Comparison of ENCODE assay signal across 9 cellular contexts in the genomic region with DNA sequence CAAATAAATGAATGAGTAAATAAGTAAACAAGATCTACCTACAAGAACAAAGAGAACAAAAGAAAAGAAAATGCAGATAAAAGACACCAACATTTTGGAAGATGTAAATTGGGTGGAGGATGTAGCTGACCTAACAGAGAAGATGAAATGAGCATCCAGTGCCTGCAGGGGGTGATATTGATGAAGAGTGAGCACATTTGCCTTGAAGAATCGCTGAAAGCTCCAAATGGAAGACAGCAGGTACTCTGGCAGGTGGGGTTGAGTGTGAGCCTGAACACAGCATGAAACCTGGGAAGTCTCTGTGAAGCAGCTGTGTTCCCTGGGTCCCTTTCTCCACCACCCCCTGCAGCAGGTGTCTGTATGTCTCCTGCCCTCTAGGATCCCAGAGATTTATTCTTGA.
DNase-seq lines count a peak whose midpoint lies in the region; ATAC-seq and TF ChIP-seq lines count a peak whose summit lies in the region.
"Had no signal": no experiment of that assay in that cellular context is flagged by ENCODE, and none has a peak within 500 bp of the region (broad histone marks: within the 10 kb centered on the region; RNA-seq: fewer than 3 reads in every experiment).

No MANE protein-coding gene starts in this region.

- WGBS in transverse colon (ENCODE audit: low coverage in 1 of 2), 2 donors = 31% methylated on average over 1 of the region's 1 CpG; no CpG with 5 or more reads in 1 of the 2 donors

- no peaks in the 10 kb centered on the region for H3K9me2 ChIP-seq in DOHH2 (replicated peaks; ENCODE audit: control insufficient read depth, low read length)

- ATAC-seq in left lung (peak; percentile 59), HG03196 (IDR thresholded peaks at IDR 0.05; ENCODE audit: unreplicated experiment) (no peak)

- in situ Hi-C loops in transverse colon (cut with MboI; ENCODE audit: low pct_ligation_motif_present in 1 of 4, low pct_unique_long_range_greater_than_20kb in 1 of 4, low sequenced_read_pairs in 3 of 4) = no loop called here

- no peak overlapping the region for H3K4me2 ChIP-seq in DOHH2 (ENCODE audit: low read length)

- no peaks in the 10 kb centered on the region for H3F3A ChIP-seq in DOHH2 (ENCODE audit: control insufficient read depth, insufficient read depth)

- H3K4me3 ChIP-seq in DOHH2 (ENCODE audit: low read length) (no peak overlapping the region), adipocyte (ENCODE audit: low read length) (no peak overlapping the region), left lung (no peak overlapping the region), Peyer's patch (no peak overlapping the region), transverse colon (no peak overlapping the region)
- H3K4me3 ChIP-seq: stomach had no signal

- TF ChIP-seq CTCF in DOHH2 (IDR thresholded peaks at IDR 0.05; ENCODE audit: low read depth, low read length, poor library complexity, severe bottlenecking) (peak; percentile 44), left lung (IDR thresholded peaks at IDR 0.05) (no peak), Peyer's patch (IDR thresholded peaks at IDR 0.05) (no peak), transverse colon (IDR thresholded peaks at IDR 0.05) (no peak)

- DNase-seq in HT1080 (ENCODE audit: low read depth) (peak; percentile 6), adipocyte (ENCODE audit: low read depth) (peak; percentile 24), left lung (no peak), Peyer's patch (no peak), transverse colon (no peak), NCI-H146 treated with DMSO at 0.1 percent for 48 hours (lab: John Stamatoyannopoulos, UW; ENCODE audit: unreplicated experiment) (no peak)
- DNase-seq: stomach had no signal

- H3K36me3 ChIP-seq in DOHH2 (ENCODE audit: control insufficient read depth, low read length) (no peaks in the 10 kb centered on the region), adipocyte (ENCODE audit: control insufficient read depth, insufficient read depth, low read length, severe bottlenecking) (no peaks in the 10 kb centered on the region), left lung (no peaks in the 10 kb centered on the region), Peyer's patch (peaks cover 0 to 3% (median 0%) of the 10 kb centered on the region in 3 donors), transverse colon (no peaks in the 10 kb centered on the region)
- H3K36me3 ChIP-seq: stomach had no signal

- TF ChIP-seq EP300 in transverse colon (IDR thresholded peaks at IDR 0.05; ENCODE audit: low read depth) = no peak

- H3K27me3 ChIP-seq in DOHH2 (ENCODE audit: control insufficient read depth, low read length) (no peaks in the 10 kb centered on the region), adipocyte (replicated peaks; ENCODE audit: control insufficient read depth, insufficient read depth, low read length) (no peaks in the 10 kb centered on the region), left lung (no peaks in the 10 kb centered on the region), Peyer's patch (no peaks in the 10 kb centered on the region), transverse colon (no peaks in the 10 kb centered on the region)
- H3K27me3 ChIP-seq: stomach had no signal

- H3K4me1 ChIP-seq in DOHH2 (ENCODE audit: control insufficient read depth, low read length) (no peaks in the 10 kb centered on the region), adipocyte (ENCODE audit: control insufficient read depth, insufficient read depth, low read length) (peaks cover 14% of the 10 kb centered on the region), left lung (no peaks in the 10 kb centered on the region), Peyer's patch (no peaks in the 10 kb centered on the region), transverse colon (peaks cover 0 to 2% (median 0%) of the 10 kb centered on the region in 4 donors)

- no peak overlapping the region for H3K9ac ChIP-seq in adipocyte (ENCODE audit: low read length)

- no peak for TF ChIP-seq POLR2A in Peyer's patch (IDR thresholded peaks at IDR 0.05)
- TF ChIP-seq POLR2A in transverse colon (IDR thresholded peaks at IDR 0.05) = no peak

- intact Hi-C loops in left lung (cut with DNase I) (no loop called here), transverse colon (cut with DNase I; ENCODE audit: low total_unique reads) (no loop called here)

- H3K27ac ChIP-seq in DOHH2 (ENCODE audit: low read depth, low read length) (no peak overlapping the region), left lung (no peak overlapping the region), Peyer's patch (no peak overlapping the region), transverse colon (no peak overlapping the region)
- H3K27ac ChIP-seq: stomach had no signal

- H4K20me1 ChIP-seq in DOHH2 (ENCODE audit: control insufficient read depth, insufficient read depth, low read depth, low read length) = no peaks in the 10 kb centered on the region

- no peaks in the 10 kb centered on the region for H3K79me2 ChIP-seq in DOHH2 (ENCODE audit: control insufficient read depth, low read length)

- H3K9me3 ChIP-seq in DOHH2 (ENCODE audit: control insufficient read depth, insufficient read depth, low read length) = no peaks in the 10 kb centered on the region
- peaks cover 7% of the 10 kb centered on the region for H3K9me3 ChIP-seq in adipocyte (ENCODE audit: control insufficient read depth, low read length)
- no peaks in the 10 kb centered on the region for H3K9me3 ChIP-seq in left lung
- no peaks in the 10 kb centered on the region for H3K9me3 ChIP-seq in Peyer's patch
- H3K9me3 ChIP-seq in transverse colon = no peaks in the 10 kb centered on the region
- H3K9me3 ChIP-seq: stomach had no signal

Comparison
In these comparisons a context has a peak if more than half of its experiments do, and no peak if none do; other contexts are left out.
1. DNase-seq: peak in HT1080 (single experiment) and adipocyte (single experiment); none in left lung (0 of 2), Peyer's patch (0 of 3), transverse colon (single experiment) and NCI-H146 treated with DMSO at 0.1 percent for 48 hours (single experiment).